In the genomic region with DNA sequence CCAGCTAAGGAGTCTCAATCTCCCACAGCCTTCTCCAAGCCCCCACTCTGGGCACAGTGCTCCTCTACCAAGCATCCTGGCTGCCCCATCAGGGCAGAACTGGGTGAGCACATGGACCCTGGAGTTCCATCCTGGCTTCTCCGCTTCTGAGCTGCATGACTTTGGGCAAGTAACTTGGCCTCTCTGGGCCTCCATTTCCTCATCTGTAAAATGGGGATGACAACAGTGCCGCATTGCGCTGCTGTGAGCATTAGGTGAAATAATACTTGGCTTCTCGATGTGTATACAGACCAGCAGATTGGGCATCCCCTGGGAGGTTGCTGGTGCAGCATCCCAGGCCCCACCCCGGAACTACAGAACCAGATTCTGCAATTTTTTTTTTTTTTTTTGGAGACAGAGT, we compare ENCODE assay signal across 28 cellular contexts. TPM values are rescaled to one million over a fixed set of nuclear protein-coding genes. Genes with fewer than 3 reads are reported as not detected.
"Had no signal": no experiment of that assay in that cellular context is flagged by ENCODE, and none has a peak within 500 bp of the region (broad histone marks: within the 10 kb centered on the region; RNA-seq: fewer than 3 reads in every experiment).

No MANE protein-coding gene starts in this region.

- H3K9ac ChIP-seq: parathyroid adenoma had no signal

- H3K9me3 ChIP-seq: left ventricle myocardium inferior, right atrium auricular region, suprapubic skin, thoracic aorta, tibial artery, upper lobe of right lung had no signal

- ATAC-seq: natural killer cell, sciatic nerve, upper lobe of right lung had no signal

- H3K4me1 Mint-ChIP-seq: naive B cell, natural killer cell had no signal

- H3K27ac ChIP-seq: hepatocyte, left ventricle myocardium inferior, parathyroid adenoma, right atrium auricular region, skin epidermis, suprapubic skin, thoracic aorta, tibial artery, upper lobe of right lung had no signal

- H3K36me3 Mint-ChIP-seq: mesothelial cell of epicardium, naive B cell, natural killer cell had no signal

- H3K4me3 ChIP-seq: hepatocyte, left ventricle myocardium inferior, lung, right atrium auricular region, skin epidermis, suprapubic skin, thoracic aorta, tibial artery, upper lobe of right lung had no signal

- H3K4me2 ChIP-seq: hepatocyte had no signal

- H3K9me3 Mint-ChIP-seq: mesothelial cell of epicardium; natural killer cell; stimulated activated naive CD8-positive, alpha-beta T cell treated with anti-CD3 and anti-CD28 coated beads, Interleukin-15, Interleukin-2, amounts not matched to agents 100 ng/mL and 50 ng/mL, for 24 hours had no signal

- H3K4me1 ChIP-seq: parathyroid adenoma, suprapubic skin, tibial artery had no signal

- H3K36me3 ChIP-seq: left ventricle myocardium inferior, right atrium auricular region, suprapubic skin, thoracic aorta, tibial artery, upper lobe of right lung had no signal

- H3K27ac Mint-ChIP-seq: mesothelial cell of epicardium; naive B cell; natural killer cell; progenitor cell of endocrine pancreas; stimulated activated naive CD8-positive, alpha-beta T cell treated with anti-CD3 and anti-CD28 coated beads, Interleukin-15, Interleukin-2, amounts not matched to agents 100 ng/mL and 50 ng/mL, for 24 hours had no signal

- H3K4me3 Mint-ChIP-seq: mesothelial cell of epicardium; naive B cell; natural killer cell; stimulated activated naive CD8-positive, alpha-beta T cell treated with anti-CD3 and anti-CD28 coated beads, Interleukin-15, Interleukin-2, amounts not matched to agents 100 ng/mL and 50 ng/mL, for 24 hours had no signal

- DNase-seq: islet precursor cell; left ventricle myocardium inferior; mesendoderm; naive B cell; natural killer cell; nucleus accumbens; stimulated activated CD4-positive, alpha-beta T cell treated with anti-CD3 and anti-CD28 coated beads, Interleukin-12 subunit alpha, Interleukin-12 subunit beta, amount 100 ng/mL, for 4 hours; stimulated activated CD4-positive, alpha-beta T cell treated with anti-CD3 and anti-CD28 coated beads, Interleukin-15, amount 100 ng/mL, for 24 hours; stimulated activated CD4-positive, alpha-beta T cell treated with anti-CD3 and anti-CD28 coated beads, Interleukin-2, amount 100 ng/mL, for 24 hours; stimulated activated CD4-positive, alpha-beta T cell treated with anti-CD3 and anti-CD28 coated beads, Interleukin-4, amount 100 ng/mL, for 1 hour; stimulated activated naive CD4-positive, alpha-beta T cell; tibial artery; trophoblast cell; upper lobe of right lung had no signal

- FAIRE-seq: urothelium cell line had no signal

- H3K79me2 ChIP-seq: hepatocyte, parathyroid adenoma had no signal

- H3K27me3 ChIP-seq: hepatocyte, right atrium auricular region, suprapubic skin, upper lobe of right lung had no signal

- H2AFZ ChIP-seq: hepatocyte, parathyroid adenoma had no signal

RNA-seq across cellular contexts. Expression of gene RIPOR3, which starts 8.3 kb away (rescaled TPM):
- total RNA-seq: pulmonary artery endothelial cell had no signal
- polyA plus RNA-seq: neural cell had no signal
